16 cellular contexts compared by ENCODE assay signal in the genomic region with DNA sequence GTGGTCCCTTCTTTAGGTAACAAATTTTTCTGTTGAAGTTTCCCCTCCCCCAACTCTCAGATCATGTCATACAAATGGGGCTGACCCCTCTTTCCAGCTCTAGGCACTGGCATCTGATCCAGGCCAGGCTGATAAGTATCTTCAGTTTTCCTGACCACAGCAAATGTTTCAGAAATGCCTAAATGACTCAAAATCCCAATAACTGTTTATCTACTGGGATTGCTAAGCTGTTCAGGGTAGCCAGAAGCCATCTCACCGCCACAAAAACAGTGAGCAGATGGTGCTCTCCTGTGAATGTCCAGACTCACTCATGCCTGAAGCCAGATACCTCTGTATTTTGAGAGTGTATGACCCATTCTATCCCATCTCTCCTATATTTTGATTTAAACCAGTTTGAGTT. TPM values are rescaled to one million over a fixed set of nuclear protein-coding genes. Genes with fewer than 3 reads are reported as not detected.
A peak's percentile ranks its signal among the peaks of the same experiment; 100 is the strongest.
DNase-seq lines count a peak whose midpoint lies in the region; FAIRE-seq and TF ChIP-seq lines count a peak whose summit lies in the region.
"Had no signal": no experiment of that assay in that cellular context is flagged by ENCODE, and none has a peak within 500 bp of the region (broad histone marks: within the 10 kb centered on the region; RNA-seq: fewer than 3 reads in every experiment).

No MANE protein-coding gene starts in this region.

- no peak overlapping the region for H3K4me3 Mint-ChIP-seq in nephron progenitor cell
- H3K4me3 Mint-ChIP-seq: IgD-negative memory B cell had no signal

- no peaks in the 10 kb centered on the region for H3K9me3 Mint-ChIP-seq in nephron progenitor cell

- no peaks in the 10 kb centered on the region for H3K27me3 ChIP-seq in BJ (ENCODE audit: control insufficient read depth, insufficient read depth, low read length)

- peaks cover 17% of the 10 kb centered on the region for H3K36me3 Mint-ChIP-seq in nephron progenitor cell (ENCODE audit: low read depth)
- H3K36me3 Mint-ChIP-seq: IgD-negative memory B cell had no signal

- no peaks in the 10 kb centered on the region for H3K36me3 ChIP-seq in BJ (ENCODE audit: control insufficient read depth, insufficient read depth, low read length)

- POLR2A ChIA-PET in BJ (lab: Charles Lee): interaction anchor here (0.7 kb wide), 1 partner anchor 77 kb away, joined by 4 read pairs; no protein-coding TSS in a partner anchor

- CTCF ChIA-PET in BJ (lab: Yijun Ruan, JAX): interaction anchor here (1.1 kb wide), 1 partner anchor 304 kb away, joined by 4 read pairs; no protein-coding TSS in a partner anchor

- H3K27me3 Mint-ChIP-seq in nephron progenitor cell (ENCODE audit: low read depth, poor library complexity): peaks cover 10% of the 10 kb centered on the region
- H3K27me3 Mint-ChIP-seq: IgD-negative memory B cell had no signal

- TF ChIP-seq CTCF in BJ (IDR thresholded peaks at IDR 0.05; ENCODE audit: insufficient read depth, low read depth, low read length) (no peak), astrocyte of the spinal cord (IDR thresholded peaks at IDR 0.05; ENCODE audit: low read depth, low read length) (no peak), nephron progenitor cell (IDR thresholded peaks at IDR 0.05) (no peak)

- peaks cover 27% of the 10 kb centered on the region for H3K4me1 Mint-ChIP-seq in nephron progenitor cell
- H3K4me1 Mint-ChIP-seq: IgD-negative memory B cell had no signal

- DNase-seq in BJ (ENCODE audit: low read depth): peak; percentile 41
- DNase-seq in HTR-8/SVneo (ENCODE audit: insufficient read length, low spot score): peak; percentile 41
- DNase-seq in astrocyte of the spinal cord (ENCODE audit: low read depth, low spot score): peak; percentile 21
- no peak for DNase-seq in nephron progenitor cell
- DNase-seq in NCI-H1105 (lab: John Stamatoyannopoulos, UW): no peak
- no peak for DNase-seq in Ammon's horn (ENCODE audit: low spot score)
- DNase-seq in NCI-H1048 (lab: John Stamatoyannopoulos, UW): no peak
- DNase-seq in nucleus accumbens (lab: John Stamatoyannopoulos, UW): no peak
- DNase-seq: DMS79, GF-D8, NCI-H146, NCI-H345, NCI-H526 treated with DMSO at 0.1 percent for 48 hours, PC-9 had no signal

- no peak for FAIRE-seq in HTR-8/SVneo (lab: Jason Lieb, UNC)
- FAIRE-seq: H54 had no signal

- H3K27ac Mint-ChIP-seq in nephron progenitor cell: peak overlapping the region; percentile 29
- H3K27ac Mint-ChIP-seq: IgD-negative memory B cell had no signal

- no peak overlapping the region for H3K4me3 ChIP-seq in BJ (ENCODE audit: low read depth, low read length)
- H3K4me3 ChIP-seq in astrocyte of the spinal cord (ENCODE audit: low read depth, low read length): no peak overlapping the region
- H3K4me3 ChIP-seq: PC-9 had no signal

- in situ Hi-C loops in astrocyte of the spinal cord (cut with HindIII; ENCODE audit: low sequenced_read_pairs): no loop called here

RNA-seq across cellular contexts. Expression of gene SLIT3, which starts 49.3 kb away (rescaled TPM):
- polyA plus RNA-seq in BJ (2011; rRNA removed): 18.1 and 26.8 TPM in 2 replicates
- polyA minus RNA-seq in BJ (2011; rRNA and poly(A)+ RNA removed): 30.5 and 39.7 TPM in 2 replicates
- polyA plus RNA-seq: IgD-negative memory B cell had no signal

Comparison
In these comparisons a context has a peak if more than half of its experiments do, and no peak if none do; other contexts are left out.
1. DNase-seq: peak in BJ (single experiment), HTR-8/SVneo (single experiment) and astrocyte of the spinal cord (single experiment); none in nephron progenitor cell (single experiment), NCI-H1105 (single experiment), Ammon's horn (single experiment), NCI-H1048 (single experiment) and nucleus accumbens (0 of 56).